8 cellular contexts compared by ENCODE assay signal in the genomic region with DNA sequence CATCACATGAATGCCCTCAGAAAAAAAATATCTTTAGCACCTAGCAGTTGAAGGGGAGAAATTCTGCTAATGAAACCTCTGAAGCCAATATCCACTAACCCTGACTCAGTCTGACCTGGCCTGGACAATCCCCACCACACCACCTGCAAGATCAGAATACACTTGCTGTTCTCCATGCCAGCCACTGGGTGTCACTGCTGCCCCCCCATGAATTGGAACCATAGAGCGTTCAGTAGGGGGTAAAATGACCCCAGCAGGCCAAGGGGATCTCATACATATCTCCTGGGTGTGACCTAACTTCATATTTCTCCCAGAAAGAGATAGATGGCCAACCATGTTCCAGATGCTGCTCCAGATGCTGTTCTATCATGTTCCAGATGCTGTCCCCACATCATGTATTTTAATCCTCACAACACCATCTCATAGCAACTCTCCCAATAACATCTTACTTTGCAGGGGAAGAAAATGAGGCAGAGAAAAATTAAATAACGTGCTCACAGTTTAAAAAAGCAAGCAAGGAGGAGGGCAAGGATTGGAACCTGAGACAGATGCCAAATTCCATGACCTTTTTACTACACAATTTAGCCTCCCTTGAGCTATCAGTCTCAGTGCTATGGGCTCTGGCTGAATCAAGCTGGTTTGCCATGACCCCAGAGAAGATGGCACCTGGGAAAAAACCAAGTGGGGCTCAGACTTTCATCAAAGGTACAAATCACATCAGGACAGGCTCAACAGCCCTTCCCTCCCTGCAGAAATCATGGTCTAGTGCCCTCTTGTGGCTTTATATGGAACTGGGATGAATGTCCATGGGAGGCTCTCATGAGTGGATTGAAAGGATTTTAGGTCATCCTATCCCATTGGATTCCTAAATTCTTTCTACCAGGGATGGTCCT. TPM values are rescaled to one million over a fixed set of nuclear protein-coding genes. Genes with fewer than 3 reads are reported as not detected.
DNase-seq lines count a peak whose midpoint lies in the region; ATAC-seq and TF ChIP-seq lines count a peak whose summit lies in the region.

No MANE protein-coding gene starts in this region.

- CTCF ChIA-PET in IMR-90 (lab: Yijun Ruan, JAX): interaction anchor here (0.5 to 1.4 kb wide), 2 partner anchors 13 to 442 kb away, joined by 3 to 4 read pairs; no protein-coding TSS in a partner anchor

- POLR2A ChIA-PET in IMR-90 (lab: Charles Lee; ENCODE audit: unreplicated experiment): no interaction called here

- H2BK20ac ChIP-seq in IMR-90 (ENCODE audit: low read depth, low read length): no peak overlapping the region

- no peak overlapping the region for H2BK120ac ChIP-seq in IMR-90 (ENCODE audit: low read depth, low read length)

- H3K36me3 ChIP-seq in IMR-90 (ENCODE audit: control insufficient read depth, insufficient read depth, low read length): no peaks in the 10 kb centered on the region
- H3K36me3 ChIP-seq in kidney epithelial cell (ENCODE audit: control insufficient read depth, insufficient read depth, low read length): no peaks in the 10 kb centered on the region

- no peak overlapping the region for H3K23ac ChIP-seq in IMR-90 (ENCODE audit: low read depth, low read length)

- H3K9me3 ChIP-seq in IMR-90 (ENCODE audit: control insufficient read depth, insufficient read depth, low read length): no peaks in the 10 kb centered on the region

- no TSS peak for BruUV-seq in IMR-90 (replicated peaks; lab: Mats Ljungman, UMichigan)

- H3K27ac ChIP-seq in IMR-90 (ENCODE audit: insufficient read depth, low read length): no peak overlapping the region

- no peak overlapping the region for H2BK15ac ChIP-seq in IMR-90 (ENCODE audit: low read depth, low read length)

- no peaks in the 10 kb centered on the region for H3K4me1 ChIP-seq in IMR-90 (ENCODE audit: control insufficient read depth, insufficient read depth, low read length)

- no peak overlapping the region for H3K4ac ChIP-seq in IMR-90 (ENCODE audit: low read depth, low read length)

- H3K9me1 ChIP-seq in IMR-90 (ENCODE audit: insufficient read depth, low read length): no peaks in the 10 kb centered on the region

- no peak overlapping the region for H2AFZ ChIP-seq in IMR-90 (replicated peaks; ENCODE audit: low read length, poor library complexity)

- peaks cover 5 to 7% (median 5%) of the 10 kb centered on the region in 3 donors for H3K27me3 Mint-ChIP-seq in CD14-positive monocyte (ENCODE audit: low read depth in 3 of 3)
- peaks cover 16% of the 10 kb centered on the region for H3K27me3 Mint-ChIP-seq in stimulated activated memory B cell treated with anti-CD40 and anti-IgM and Interleukin-4, amounts not matched to agents 10 μg/mL and 1 μg/mL and 100 μg/mL, for 72 hours

- H3K27me3 ChIP-seq in IMR-90 (ENCODE audit: control insufficient read depth, insufficient read depth, low read length): no peaks in the 10 kb centered on the region
- peaks cover 2% of the 10 kb centered on the region for H3K27me3 ChIP-seq in kidney epithelial cell (ENCODE audit: control insufficient read depth, insufficient read depth, low read length)

- DNase-seq in CD14-positive monocyte (ENCODE audit: low spot score) (no peak), IMR-90 (peak; percentile 13), kidney epithelial cell (ENCODE audit: low read depth) (no peak)
- DNase-seq in activated CD4-positive, alpha-beta T cell treated with anti-CD3 and anti-CD28 coated beads, Interleukin-2, amount 50 U/mL, for 48 hours: peak; percentile 29 to 31

- no peaks in the 10 kb centered on the region for H3K79me1 ChIP-seq in IMR-90 (ENCODE audit: low read depth in 1 of 2, low read length in 2 of 2)

- H3K36me3 Mint-ChIP-seq in CD14-positive monocyte: no peaks in the 10 kb centered on the region
- no peaks in the 10 kb centered on the region for H3K36me3 Mint-ChIP-seq in stimulated activated memory B cell treated with anti-CD40 and anti-IgM and Interleukin-4, amounts not matched to agents 10 μg/mL and 1 μg/mL and 100 μg/mL, for 72 hours

- H4K8ac ChIP-seq in IMR-90 (ENCODE audit: low read depth in 2 of 2, low read length in 2 of 2): no peak overlapping the region

- dilution Hi-C loops in IMR-90 (cut with HindIII; ENCODE audit: low sequenced_read_pairs, unreplicated experiment): no loop called here

- TF ChIP-seq POLR2A in IMR-90 (IDR thresholded peaks at IDR 0.05; ENCODE audit: low read depth, low read length): no peak

- peaks cover 5% of the 10 kb centered on the region for H3K4me1 Mint-ChIP-seq in CD14-positive monocyte
- peaks cover 10% of the 10 kb centered on the region for H3K4me1 Mint-ChIP-seq in stimulated activated memory B cell treated with anti-CD40 and anti-IgM and Interleukin-4, amounts not matched to agents 10 μg/mL and 1 μg/mL and 100 μg/mL, for 72 hours

- TF ChIP-seq RAD21 in IMR-90 (IDR thresholded peaks at IDR 0.05; ENCODE audit: low read length): peak; percentile 52

- TF ChIP-seq CTCF in CD14-positive monocyte (IDR thresholded peaks at IDR 0.05): peak; percentile 65
- TF ChIP-seq CTCF in IMR-90 (conservative IDR thresholded peaks at IDR 0.05; ENCODE audit: low read depth, low read length): peak; percentile 50
- peak; percentile 63 for TF ChIP-seq CTCF in kidney epithelial cell (IDR thresholded peaks at IDR 0.05; ENCODE audit: insufficient read depth, low read length, poor library complexity, severe bottlenecking)

- in situ Hi-C loops in IMR-90 (cut with MboI; ENCODE audit: low sequenced_read_pairs): no loop called here

- H3K4me3 ChIP-seq in IMR-90 (ENCODE audit: insufficient read depth, low read depth, low read length) (no peak overlapping the region), kidney epithelial cell (ENCODE audit: low read depth, low read length) (no peak overlapping the region)

- H3K9ac ChIP-seq in IMR-90 (ENCODE audit: low read depth, low read length): no peak overlapping the region

- H2BK5ac ChIP-seq in IMR-90 (ENCODE audit: low read depth, low read length, poor library complexity, severe bottlenecking): no peak overlapping the region

- intact Hi-C loops in CD14-positive monocyte (cut with micrococcal nuclease): no loop called here
- intact Hi-C loops in IMR-90 (cut with micrococcal nuclease): no loop called here

- no peak overlapping the region for H2AK9ac ChIP-seq in IMR-90 (replicated peaks; ENCODE audit: low read depth, low read length, poor library complexity)

- H3K4me2 ChIP-seq in IMR-90 (ENCODE audit: low read depth, low read length): no peak overlapping the region

- H3K27ac Mint-ChIP-seq in CD14-positive monocyte: no peak overlapping the region
- no peak overlapping the region for H3K27ac Mint-ChIP-seq in stimulated activated memory B cell treated with anti-CD40 and anti-IgM and Interleukin-4, amounts not matched to agents 10 μg/mL and 1 μg/mL and 100 μg/mL, for 72 hours

- no CpG with 5 or more reads among the region's 2 CpGs for WGBS in IMR-90 (ENCODE audit: extremely low coverage in 2 of 2, insufficient read length in 1 of 2), 2 experiments

- H3K56ac ChIP-seq in IMR-90 (ENCODE audit: extremely low read depth, insufficient read depth, low read length): no peak overlapping the region

- H4K5ac ChIP-seq in IMR-90 (ENCODE audit: low read depth, low read length): no peak overlapping the region

- H3K18ac ChIP-seq in IMR-90 (ENCODE audit: low read depth, low read length): no peak overlapping the region

- H3K4me3 Mint-ChIP-seq in CD14-positive monocyte: no peak overlapping the region
- no peak overlapping the region for H3K4me3 Mint-ChIP-seq in stimulated activated memory B cell treated with anti-CD40 and anti-IgM and Interleukin-4, amounts not matched to agents 10 μg/mL and 1 μg/mL and 100 μg/mL, for 72 hours

- H3K14ac ChIP-seq in IMR-90 (replicated peaks; ENCODE audit: low read depth, low read length): no peak overlapping the region

- no peak overlapping the region for H4K91ac ChIP-seq in IMR-90 (ENCODE audit: insufficient read depth, low read depth, low read length)

- no peaks in the 10 kb centered on the region for H3K9me3 Mint-ChIP-seq in CD14-positive monocyte
- no peaks in the 10 kb centered on the region for H3K9me3 Mint-ChIP-seq in stimulated activated memory B cell treated with anti-CD40 and anti-IgM and Interleukin-4, amounts not matched to agents 10 μg/mL and 1 μg/mL and 100 μg/mL, for 72 hours

- no peaks in the 10 kb centered on the region for H4K20me1 ChIP-seq in IMR-90 (ENCODE audit: insufficient read depth, low read length)

- peak; percentile 56 for ATAC-seq in GM18498 (IDR thresholded peaks at IDR 0.05; ENCODE audit: unreplicated experiment)
- no peak for ATAC-seq in IMR-90 (ENCODE audit: low read depth)
- no peak for ATAC-seq in stimulated activated memory B cell treated with anti-CD40 and anti-IgM and Interleukin-4, amounts not matched to agents 10 μg/mL and 1 μg/mL and 100 μg/mL, for 72 hours
- no peak for ATAC-seq in GM19452 (IDR thresholded peaks at IDR 0.05; ENCODE audit: unreplicated experiment)
- no peak for ATAC-seq in GM21717 (IDR thresholded peaks at IDR 0.05; ENCODE audit: unreplicated experiment)

- no peak overlapping the region for H2AK5ac ChIP-seq in IMR-90 (ENCODE audit: low read depth, low read length)

TF ChIP-seq in IMR-90, 13 proteins besides CTCF, POLR2A, EP300 and RAD21:
- TF ChIP-seq, protein P1, sequence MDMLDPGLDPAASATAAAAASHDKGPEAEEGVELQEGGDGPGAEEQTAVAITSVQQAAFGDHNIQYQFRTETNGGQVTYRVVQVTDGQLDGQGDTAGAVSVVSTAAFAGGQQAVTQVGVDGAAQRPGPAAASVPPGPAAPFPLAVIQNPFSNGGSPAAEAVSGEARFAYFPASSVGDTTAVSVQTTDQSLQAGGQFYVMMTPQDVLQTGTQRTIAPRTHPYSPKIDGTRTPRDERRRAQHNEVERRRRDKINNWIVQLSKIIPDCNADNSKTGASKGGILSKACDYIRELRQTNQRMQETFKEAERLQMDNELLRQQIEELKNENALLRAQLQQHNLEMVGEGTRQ (IDR thresholded peaks at IDR 0.05; ENCODE audit: low read depth, low read length): no peak
- TF ChIP-seq SMC3 (IDR thresholded peaks at IDR 0.05; ENCODE audit: low read depth, low read length): peak; percentile 55
TF ChIP-seq in IMR-90: peak in this region for 1.

RNA-seq across cellular contexts. Expression of gene NTRK3, which starts 12.4 kb away (rescaled TPM):
- polyA plus RNA-seq in CD14-positive monocyte (not detected), IMR-90 (2012; rRNA removed) (0.01 and 0.15 TPM in 2 replicates)
- total RNA-seq in IMR-90 (2012; rRNA removed) (under 0.01 TPM in 2 replicates), kidney epithelial cell (0.34 TPM in 1 of 2 replicates, not detected in the other)
- polyA plus RNA-seq in IMR-90 (2012; cell fraction: cytosol; rRNA removed): 0.09 and 0.18 TPM in 2 replicates
- 0.26 TPM in 2 replicates for polyA plus RNA-seq in IMR-90 (2012; cell fraction: nucleus; rRNA removed; ENCODE audit: low replicate concordance)

Comparison
In these comparisons a context has a peak if more than half of its experiments do, and no peak if none do; other contexts are left out.
1. DNase-seq: peak in IMR-90 (single experiment) and activated CD4-positive, alpha-beta T cell treated with anti-CD3 and anti-CD28 coated beads, Interleukin-2, amount 50 U/mL, for 48 hours (2 of 2); none in CD14-positive monocyte (single experiment) and kidney epithelial cell (single experiment).
2. Peak in every context shown above with its lines, with median percentiles within 50 percentile points of each other: CTCF ChIP-seq.